In the genomic region with DNA sequence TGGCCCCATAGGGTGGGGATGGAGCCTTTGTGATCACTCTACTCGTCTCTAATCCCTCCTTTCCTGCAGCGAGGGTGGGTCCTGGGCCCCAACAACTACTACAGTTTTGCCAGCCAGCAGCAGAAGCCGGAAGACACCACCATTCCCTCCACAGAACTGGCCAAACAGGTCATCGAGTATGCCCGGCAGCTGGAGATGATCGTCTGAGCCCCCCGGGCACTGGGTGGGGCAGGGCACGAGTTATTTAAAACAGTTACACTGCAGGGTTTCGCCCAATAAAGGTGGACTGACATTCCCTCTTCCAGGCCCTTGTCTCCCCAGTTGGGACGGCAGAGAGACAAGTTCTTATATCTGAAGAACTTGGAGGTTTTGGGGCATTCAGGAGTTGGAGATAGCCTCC, we compare ENCODE assay signal across 3 cellular contexts.
A peak's percentile ranks its signal among the peaks of the same experiment; 100 is the strongest.
TF ChIP-seq lines count a peak whose summit lies in the region.

No MANE protein-coding gene starts in this region.

TF ChIP-seq in HEK293, 187 proteins besides CTCF, POLR2A, EP300 and RAD21:
- TF ChIP-seq IKZF3 (tag by site-specific recombination; IDR thresholded peaks at IDR 0.05) (no peak), ZNF366 (tag by site-specific recombination; conservative IDR thresholded peaks at IDR 0.05) (peak; percentile 34; the same call in 1 of the 2 replicates), ZSCAN16 (tag by site-specific recombination; IDR thresholded peaks at IDR 0.05) (no peak), ZNF585B (tag by site-specific recombination; IDR thresholded peaks at IDR 0.05) (no peak)

TF ChIP-seq in endothelial cell of umbilical vein, 7 proteins besides CTCF, POLR2A, EP300 and RAD21:
- TF ChIP-seq JUN (IDR thresholded peaks at IDR 0.05; ENCODE audit: borderline replicate concordance, insufficient read depth, insufficient read length, low read depth) (no peak), EZH2 (IDR thresholded peaks at IDR 0.05; ENCODE audit: borderline replicate concordance, low read depth, low read length, severe bottlenecking) (no peak), FOS (IDR thresholded peaks at IDR 0.05; ENCODE audit: borderline replicate concordance, insufficient read depth, low read length) (no peak), POLR2AphosphoS5 (IDR thresholded peaks at IDR 0.05; ENCODE audit: insufficient read depth, low read depth, low read length) (no peak), MYC (IDR thresholded peaks at IDR 0.05; ENCODE audit: low read depth, low read length) (no peak), GATA2 (IDR thresholded peaks at IDR 0.05; ENCODE audit: insufficient read depth, insufficient read length, low read depth, low read length) (no peak), MAX (IDR thresholded peaks at IDR 0.05; ENCODE audit: insufficient read depth, insufficient read length) (no peak)

TF ChIP-seq in GM23338, 12 proteins besides CTCF, POLR2A, EP300 and RAD21:
- TF ChIP-seq POLR2AphosphoS5 (IDR thresholded peaks at IDR 0.05; ENCODE audit: low read depth), result no peak
- TF ChIP-seq JUNB (IDR thresholded peaks at IDR 0.05; ENCODE audit: unreplicated experiment), result no peak
- TF ChIP-seq CREB1 (CRISPR knock-in tag; IDR thresholded peaks at IDR 0.05; ENCODE audit: low read depth), result no peak
- no peak for TF ChIP-seq STAT1 (IDR thresholded peaks at IDR 0.05; ENCODE audit: unreplicated experiment)
- TF ChIP-seq NANOG (IDR thresholded peaks at IDR 0.05; ENCODE audit: borderline replicate concordance), result no peak
- no peak for TF ChIP-seq ZNF114 (CRISPR knock-in tag; IDR thresholded peaks at IDR 0.05)
- no peak for TF ChIP-seq REST (IDR thresholded peaks at IDR 0.05; ENCODE audit: unreplicated experiment)
- TF ChIP-seq ZNF331 (CRISPR knock-in tag; IDR thresholded peaks at IDR 0.05; ENCODE audit: low read depth), result no peak
- no peak for TF ChIP-seq EZH2 (IDR thresholded peaks at IDR 0.05; ENCODE audit: low read depth, unreplicated experiment)
- TF ChIP-seq ZNF462 (CRISPR knock-in tag; IDR thresholded peaks at IDR 0.05), result no peak
- TF ChIP-seq, protein P1, sequence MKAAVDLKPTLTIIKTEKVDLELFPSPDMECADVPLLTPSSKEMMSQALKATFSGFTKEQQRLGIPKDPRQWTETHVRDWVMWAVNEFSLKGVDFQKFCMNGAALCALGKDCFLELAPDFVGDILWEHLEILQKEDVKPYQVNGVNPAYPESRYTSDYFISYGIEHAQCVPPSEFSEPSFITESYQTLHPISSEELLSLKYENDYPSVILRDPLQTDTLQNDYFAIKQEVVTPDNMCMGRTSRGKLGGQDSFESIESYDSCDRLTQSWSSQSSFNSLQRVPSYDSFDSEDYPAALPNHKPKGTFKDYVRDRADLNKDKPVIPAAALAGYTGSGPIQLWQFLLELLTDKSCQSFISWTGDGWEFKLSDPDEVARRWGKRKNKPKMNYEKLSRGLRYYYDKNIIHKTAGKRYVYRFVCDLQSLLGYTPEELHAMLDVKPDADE (IDR thresholded peaks at IDR 0.05), result no peak
- no peak for TF ChIP-seq EZH2phosphoT487 (IDR thresholded peaks at IDR 0.05; ENCODE audit: unreplicated experiment)
